ENCODE assay signal across 21 cellular contexts in genomic region chr1:55690366-55690765, GRCh38.
"Had no signal": no experiment of that assay in that cellular context is flagged by ENCODE, and none has a peak within 500 bp of the region (broad histone marks: within the 10 kb centered on the region; RNA-seq: fewer than 3 reads in every experiment).

No MANE protein-coding gene starts in this region.

- H3K27me3 ChIP-seq: breast epithelium, esophagus muscularis mucosa, heart right ventricle had no signal

- H3K4me1 ChIP-seq: breast epithelium had no signal

- H3K27ac ChIP-seq: breast epithelium, coronary artery, esophagus muscularis mucosa, heart right ventricle, lower lobe of right lung had no signal

- ATAC-seq: activated T-helper 17 cell treated with anti-CD3 and anti-CD28 coated beads, Interleukin-2, amount 50 U/mL, for 72 hours; left colon; lower lobe of right lung; stimulated activated naive B cell treated with anti-CD40 and anti-IgM and Interleukin-4, amounts not matched to agents 10 μg/mL and 1 μg/mL and 100 μg/mL, for 72 hours; WTC11 had no signal

- H3K9me3 Mint-ChIP-seq: activated T-cell treated with anti-CD3 and anti-CD28 coated beads, Interleukin-2, amount 50 U/mL, for 24 hours; activated T-helper 17 cell treated with anti-CD3 and anti-CD28 coated beads, Interleukin-2, amount 50 U/mL, for 72 hours; neural crest cell; stimulated activated naive B cell treated with anti-CD40 and anti-IgM and Interleukin-4, amounts not matched to agents 10 μg/mL and 1 μg/mL and 100 μg/mL, for 72 hours; T-helper 1 cell treated with Interleukin-12 subunit alpha and Interleukin-12 subunit beta and Interleukin-4 antibody, amounts not matched to agents 30 μg/mL and 1 μg/mL, for 36 hours; WTC11 had no signal

- H3K4me1 Mint-ChIP-seq: activated T-helper 17 cell treated with anti-CD3 and anti-CD28 coated beads, Interleukin-2, amount 50 U/mL, for 72 hours; naive B cell; neural crest cell; stimulated activated naive B cell treated with anti-CD40 and anti-IgM and Interleukin-4, amounts not matched to agents 10 μg/mL and 1 μg/mL and 100 μg/mL, for 72 hours had no signal

- DNase-seq: activated naive CD4-positive, alpha-beta T cell; activated T-cell treated with anti-CD3 and anti-CD28 coated beads, Interleukin-2, amount 50 U/mL, for 24 hours; cerebellar nuclear complex; heart right ventricle; left colon; lower lobe of right lung; naive B cell; occipital lobe; posterior cingulate gyrus; stimulated activated CD4-positive, alpha-beta T cell treated with anti-CD3 and anti-CD28 coated beads, Interleukin-2, amount 100 ng/mL, for 48 hours; stimulated activated CD8-positive, alpha-beta memory T cell treated with anti-CD3 and anti-CD28 coated beads, Interleukin-4, amount 100 ng/mL, for 48 hours; stimulated activated naive B cell treated with anti-CD40 and anti-IgM and Interleukin-4, amounts not matched to agents 10 μg/mL and 1 μg/mL and 100 μg/mL, for 72 hours; T1000 had no signal

- H3K27ac Mint-ChIP-seq: activated naive CD8-positive, alpha-beta T cell; activated T-cell treated with anti-CD3 and anti-CD28 coated beads, Interleukin-2, amount 50 U/mL, for 24 hours; activated T-helper 17 cell treated with anti-CD3 and anti-CD28 coated beads, Interleukin-2, amount 50 U/mL, for 72 hours; naive B cell; stimulated activated naive B cell treated with anti-CD40 and anti-IgM and Interleukin-4, amounts not matched to agents 10 μg/mL and 1 μg/mL and 100 μg/mL, for 72 hours; T-helper 1 cell treated with Interleukin-12 subunit alpha and Interleukin-12 subunit beta and Interleukin-4 antibody, amounts not matched to agents 30 μg/mL and 1 μg/mL, for 36 hours; WTC11 had no signal

- H3K9me3 ChIP-seq: breast epithelium, esophagus muscularis mucosa, heart right ventricle, lower lobe of right lung had no signal

- H3K36me3 Mint-ChIP-seq: activated naive CD8-positive, alpha-beta T cell; naive B cell; stimulated activated naive B cell treated with anti-CD40 and anti-IgM and Interleukin-4, amounts not matched to agents 10 μg/mL and 1 μg/mL and 100 μg/mL, for 72 hours; WTC11 had no signal

- H3K4me3 ChIP-seq: breast epithelium, coronary artery, esophagus muscularis mucosa, heart right ventricle, lower lobe of right lung had no signal

- H3K4me3 Mint-ChIP-seq: activated naive CD8-positive, alpha-beta T cell; activated T-cell treated with anti-CD3 and anti-CD28 coated beads, Interleukin-2, amount 50 U/mL, for 24 hours; activated T-helper 17 cell treated with anti-CD3 and anti-CD28 coated beads, Interleukin-2, amount 50 U/mL, for 72 hours; naive B cell; neural crest cell; stimulated activated naive B cell treated with anti-CD40 and anti-IgM and Interleukin-4, amounts not matched to agents 10 μg/mL and 1 μg/mL and 100 μg/mL, for 72 hours; T-helper 1 cell treated with Interleukin-12 subunit alpha and Interleukin-12 subunit beta and Interleukin-4 antibody, amounts not matched to agents 30 μg/mL and 1 μg/mL, for 36 hours; WTC11 had no signal

- H3K36me3 ChIP-seq: breast epithelium, esophagus muscularis mucosa, heart right ventricle, lower lobe of right lung had no signal
